6 cellular contexts compared by ENCODE assay signal in the genomic region with DNA sequence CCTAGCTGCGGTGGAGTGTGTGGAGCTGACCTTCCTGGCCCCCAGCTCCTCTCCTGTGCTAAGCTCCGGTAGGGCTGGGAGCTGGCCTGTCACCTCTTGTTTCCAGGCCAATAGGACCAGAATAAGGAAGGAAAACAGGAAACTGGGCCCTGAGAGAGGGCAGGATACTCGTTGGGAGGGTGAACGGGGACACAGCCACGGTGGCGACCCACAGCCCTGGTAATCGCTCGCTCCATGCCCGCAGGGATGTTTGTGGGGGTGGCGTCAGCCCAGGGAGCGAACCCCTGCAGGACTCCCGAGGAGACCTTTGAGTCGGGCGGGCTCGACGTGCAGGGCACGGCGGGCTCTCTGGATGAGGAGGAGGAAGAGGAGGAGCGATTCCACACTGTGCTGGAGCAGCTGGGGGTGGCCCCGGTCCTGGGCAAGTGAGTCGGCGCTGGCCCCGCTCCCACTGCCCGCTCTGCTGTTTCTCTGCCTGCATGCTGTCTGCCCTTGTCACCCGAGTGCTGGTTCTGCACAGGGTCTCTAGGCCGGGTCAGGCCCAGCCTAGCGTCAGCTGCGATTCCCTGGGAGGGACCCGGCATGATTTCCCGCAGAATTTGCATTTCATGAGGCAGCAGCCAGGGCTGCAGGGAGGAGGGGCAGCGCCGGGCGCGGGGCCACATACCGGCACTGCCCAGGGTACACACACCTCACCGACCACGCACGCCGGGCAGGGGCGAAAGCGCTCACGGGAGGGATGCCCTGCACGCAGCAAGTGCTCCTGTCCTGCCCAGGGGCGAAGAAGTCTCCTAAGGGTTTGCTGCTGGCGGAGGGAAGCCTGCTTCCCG. TPM values are rescaled to one million over a fixed set of nuclear protein-coding genes. Genes with fewer than 3 reads are reported as not detected.
A peak's percentile ranks its signal among the peaks of the same experiment; 100 is the strongest.
DNase-seq lines count a peak whose midpoint lies in the region; ATAC-seq and TF ChIP-seq lines count a peak whose summit lies in the region.

No MANE protein-coding gene starts in this region.

- ATAC-seq in natural killer cell (no peak), GM21723 (IDR thresholded peaks at IDR 0.05; ENCODE audit: unreplicated experiment) (no peak), HG02938 (IDR thresholded peaks at IDR 0.05; ENCODE audit: unreplicated experiment) (no peak)

- H3K4me3 ChIP-seq in GM12865 (ENCODE audit: low read depth, low read length), result peak overlapping the region; percentile 16; the same call in 1 of the 2 replicates
- peak overlapping the region; percentile 43 for H3K4me3 ChIP-seq in astrocyte of the spinal cord (ENCODE audit: low read depth, low read length)

- H3K4me3 Mint-ChIP-seq in natural killer cell, result peak overlapping the region; percentile 72

- H3K36me3 Mint-ChIP-seq in natural killer cell, result no peaks in the 10 kb centered on the region

- TF ChIP-seq CTCF in GM12865 (IDR thresholded peaks at IDR 0.05; ENCODE audit: insufficient read depth, low read depth, low read length, missing control alignments) (no peak), astrocyte of the spinal cord (IDR thresholded peaks at IDR 0.05; ENCODE audit: low read depth, low read length) (no peak), natural killer cell (IDR thresholded peaks at IDR 0.05) (no peak)

- H3K27ac Mint-ChIP-seq in natural killer cell, result no peak overlapping the region

- intact Hi-C loops in natural killer cell (cut with micrococcal nuclease), result no loop called here

- H3K9me3 Mint-ChIP-seq in natural killer cell, result no peaks in the 10 kb centered on the region

- in situ Hi-C loops in astrocyte of the spinal cord (cut with HindIII; ENCODE audit: low sequenced_read_pairs), result no loop called here

- DNase-seq in GM12865 (ENCODE audit: low read depth) (no peak), astrocyte of the spinal cord (ENCODE audit: low read depth, low spot score) (no peak), natural killer cell (no peak)
- DNase-seq in stimulated activated CD4-positive, alpha-beta T cell treated with anti-CD3 and anti-CD28 coated beads, Interleukin-2, amount 100 ng/mL, for 24 hours, result no peak

- H3K27me3 Mint-ChIP-seq in natural killer cell (ENCODE audit: low read depth in 2 of 2), result peaks cover 8 to 35% of the 10 kb centered on the region in 2 donors

- H3K4me1 Mint-ChIP-seq in natural killer cell, result peaks cover 0 to 37% of the 10 kb centered on the region in 2 donors

RNA-seq across cellular contexts. Expression of a gene that starts 1.6 kb away (rescaled TPM):
- 10 to 100 TPM in 1 of 3 donors, 1 to 10 TPM in 2; 3.4 to 10.1 (median 3.8) TPM for total RNA-seq in natural killer cell

RNA-seq across cellular contexts. Expression of a gene that starts 3.4 kb away (rescaled TPM):
- 10 to 100 TPM; 40.9 to 68.3 (median 52.9) TPM for total RNA-seq in natural killer cell

RNA-seq across cellular contexts. Expression of a gene that starts 10.6 kb away (rescaled TPM):
- 100 to 1,000 TPM; 184 to 218 (median 201) TPM for total RNA-seq in natural killer cell

RNA-seq across cellular contexts. Expression of a gene that starts 13.0 kb away (rescaled TPM):
- total RNA-seq in natural killer cell, result 10 to 100 TPM; 48.2 to 63.8 (median 61.2) TPM

RNA-seq across cellular contexts. Expression of a gene that starts 13.3 kb away (rescaled TPM):
- total RNA-seq in natural killer cell, result 10 to 100 TPM; 11.2 to 18.6 (median 14.6) TPM
